Comparison of ENCODE assay signal across 8 cellular contexts in the genomic region with DNA sequence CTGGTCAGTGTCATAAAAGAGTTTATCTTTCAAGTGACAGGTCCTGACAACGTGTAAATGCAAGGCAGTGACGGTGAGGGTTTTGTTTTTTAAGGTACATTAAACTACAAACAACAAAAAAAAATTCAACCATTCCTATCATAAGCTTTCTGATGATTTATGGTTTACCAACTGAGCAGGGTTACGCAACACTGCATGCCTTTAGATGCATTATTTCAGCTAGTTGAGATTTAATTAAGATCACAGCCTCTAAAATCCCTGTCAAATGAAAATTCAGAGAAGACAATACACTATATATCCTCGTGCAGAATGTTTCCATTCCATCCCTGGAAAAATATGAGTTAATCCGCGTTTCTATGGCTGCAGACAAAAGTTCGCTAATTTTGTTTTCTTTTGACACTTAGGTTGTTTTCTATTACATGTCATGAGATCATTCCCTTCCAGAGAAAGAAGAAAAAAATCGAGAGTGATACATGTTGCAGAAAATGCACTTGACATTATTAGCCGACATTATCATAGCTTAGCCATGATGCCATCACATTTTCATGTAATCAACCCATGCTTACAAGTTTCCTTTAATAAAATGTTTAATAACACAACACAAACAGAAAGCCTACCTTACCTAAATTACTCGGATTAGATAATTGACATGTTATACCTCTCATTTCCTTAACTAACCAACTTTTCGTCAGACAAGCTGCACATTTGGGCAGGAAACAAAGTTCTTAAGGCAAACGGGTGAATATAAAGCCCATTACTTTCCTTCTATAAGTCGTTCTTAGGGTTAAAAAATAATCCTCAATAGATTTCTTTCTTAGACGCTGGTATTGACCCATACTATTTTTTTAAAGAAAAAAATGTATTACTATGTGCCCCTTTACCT.
DNase-seq lines count a peak whose midpoint lies in the region; ATAC-seq and TF ChIP-seq lines count a peak whose summit lies in the region.

No MANE protein-coding gene starts in this region.

- H3K27me3 ChIP-seq in cardiac muscle cell (no peaks in the 10 kb centered on the region), mucosa of stomach (ENCODE audit: control insufficient read depth, insufficient read depth, low read length) (no peaks in the 10 kb centered on the region), upper lobe of right lung (no peaks in the 10 kb centered on the region)

- H3K4me3 ChIP-seq in cardiac muscle cell (peak overlapping the region; percentile 83), cardiac fibroblast (replicated peaks in 1 of 2; ENCODE audit: low read depth in 2 of 2, low read length in 2 of 2) (peak overlapping the region; percentile 66 to 70), mucosa of stomach (ENCODE audit: low read length) (peak overlapping the region; percentile 85), upper lobe of right lung (peak overlapping the region; percentile 66)

- no peaks in the 10 kb centered on the region for H3K9me3 ChIP-seq in cardiac muscle cell (ENCODE audit: low read depth)
- H3K9me3 ChIP-seq in mucosa of stomach (ENCODE audit: control insufficient read depth, low read length), result no peaks in the 10 kb centered on the region
- H3K9me3 ChIP-seq in upper lobe of right lung, result no peaks in the 10 kb centered on the region

- H3K36me3 ChIP-seq in cardiac muscle cell (no peaks in the 10 kb centered on the region), mucosa of stomach (ENCODE audit: control insufficient read depth, insufficient read depth, low read length) (no peaks in the 10 kb centered on the region), upper lobe of right lung (no peaks in the 10 kb centered on the region)

- H3K27ac ChIP-seq in cardiac muscle cell (peak overlapping the region; percentile 99), upper lobe of right lung (peak overlapping the region; percentile 88)

- ATAC-seq in Right ventricle myocardium superior (ENCODE audit: poor library complexity), result no peak
- ATAC-seq in upper lobe of right lung, result no peak

- intact Hi-C loops in Right ventricle myocardium superior (cut with DNase I) (loop anchor here (5.0 to 10.0 kb wide), 2 partner anchors 55 to 183 kb away; no protein-coding TSS in a partner anchor), upper lobe of right lung (cut with DNase I) (no loop called here)

- DNase-seq in cardiac muscle cell (ENCODE audit: low read depth in 1 of 2, low spot score in 1 of 2) (peak in 1 of 2 donors; percentile 73), Right ventricle myocardium superior (no peak), cardiac fibroblast (ENCODE audit: low read depth in 2 of 2) (peak; percentile 63 to 64), upper lobe of right lung (no peak), NCI-H526 (lab: John Stamatoyannopoulos, UW) (no peak), NOMO-1 treated with dmso at 0.1 percent for 144 hours (lab: John Stamatoyannopoulos, UW; ENCODE audit: unreplicated experiment) (no peak), GF-D8 (lab: John Stamatoyannopoulos, UW) (no peak)

- H3K4me1 ChIP-seq in cardiac muscle cell (ENCODE audit: low read depth) (peaks cover 66% of the 10 kb centered on the region), mucosa of stomach (ENCODE audit: control insufficient read depth, insufficient read depth, low read length) (peaks cover 57% of the 10 kb centered on the region), upper lobe of right lung (peaks cover 51% of the 10 kb centered on the region)

- peak overlapping the region; percentile 85 for H3K9ac ChIP-seq in mucosa of stomach (ENCODE audit: low read length)

- TF ChIP-seq CTCF in cardiac muscle cell (IDR thresholded peaks at IDR 0.05; ENCODE audit: low read depth, low read length), result no peak
- no peak for TF ChIP-seq CTCF in cardiac fibroblast (IDR thresholded peaks at IDR 0.05; ENCODE audit: low read depth, low read length)
- TF ChIP-seq CTCF in upper lobe of right lung (IDR thresholded peaks at IDR 0.05), result no peak

Comparison
In these comparisons a context has a peak if more than half of its experiments do, and no peak if none do; other contexts are left out.
1. DNase-seq: peak in cardiac fibroblast (2 of 2); none in Right ventricle myocardium superior (single experiment), upper lobe of right lung (single experiment), NCI-H526 (0 of 2), NOMO-1 treated with dmso at 0.1 percent for 144 hours (single experiment) and GF-D8 (single experiment).
2. Peak in every context shown above with its lines, with median percentiles within 50 percentile points of each other: H3K4me3 ChIP-seq.